ENCODE assay signal across 15 cellular contexts in the genomic region with DNA sequence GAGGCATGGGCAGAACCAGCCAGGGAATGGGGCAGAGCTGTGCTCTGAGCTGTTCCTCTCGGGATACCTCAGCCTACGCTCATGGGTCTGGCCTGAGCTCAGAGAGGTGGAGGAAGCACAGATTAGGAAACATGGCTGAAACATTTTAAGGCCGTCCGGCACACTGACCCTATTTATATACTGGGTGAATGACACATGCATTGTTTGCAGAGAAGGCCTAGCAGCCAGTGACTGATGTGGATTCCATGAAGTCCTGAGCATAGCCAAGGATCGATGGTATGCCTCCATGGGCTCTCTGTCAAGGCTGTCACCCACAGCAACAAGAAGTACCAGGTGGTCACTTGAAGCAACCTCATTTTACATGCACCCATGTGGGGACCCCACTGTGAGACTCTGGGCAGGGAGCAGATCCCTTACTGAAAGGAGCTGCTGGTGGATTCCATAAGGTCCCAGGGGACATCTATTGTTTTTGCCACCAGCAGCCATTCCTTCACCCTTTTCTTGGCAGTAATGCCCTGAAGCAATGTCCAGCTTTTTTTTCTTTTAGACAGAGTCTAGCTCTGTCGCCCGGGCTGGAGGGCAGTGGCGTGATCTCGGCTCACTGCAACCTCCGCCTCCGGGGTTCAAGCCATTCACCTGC. TPM values are rescaled to one million over a fixed set of nuclear protein-coding genes. Genes with fewer than 3 reads are reported as not detected.
DNase-seq lines count a peak whose midpoint lies in the region; ATAC-seq and TF ChIP-seq lines count a peak whose summit lies in the region.
"Had no signal": no experiment of that assay in that cellular context is flagged by ENCODE, and none has a peak within 500 bp of the region (broad histone marks: within the 10 kb centered on the region; RNA-seq: fewer than 3 reads in every experiment).

No MANE protein-coding gene starts in this region.

- peaks cover 11 to 27% of the 10 kb centered on the region in 2 donors for H3K4me1 ChIP-seq in neuronal stem cell (ENCODE audit: control insufficient read depth in 2 of 2, insufficient read depth in 1 of 2, low read depth in 1 of 2, low read length in 2 of 2)

- H3K27me3 ChIP-seq in neuronal stem cell (ENCODE audit: control insufficient read depth in 3 of 3, insufficient read depth in 3 of 3, low read depth in 1 of 3, low read length in 3 of 3), result no peaks in the 10 kb centered on the region
- H3K27me3 ChIP-seq: MG63, upper lobe of left lung had no signal

- peaks cover 5% of the 10 kb centered on the region for H3K27me3 Mint-ChIP-seq in IgD-negative memory B cell
- H3K27me3 Mint-ChIP-seq: T-cell had no signal

- H3K14ac ChIP-seq in neuronal stem cell (ENCODE audit: low read length), result no peak overlapping the region

- WGBS in neuronal stem cell (ENCODE audit: extremely low coverage in 2 of 2, insufficient read length in 2 of 2, insufficient replicate concordance in 1 of 2), 2 donors, result no CpG with 5 or more reads among the region's 11 CpGs

- H3K9me3 ChIP-seq in neuronal stem cell (replicated peaks in 1 of 2; ENCODE audit: control insufficient read depth in 2 of 2, insufficient read depth in 1 of 2, low read depth in 1 of 2, low read length in 2 of 2), result no peaks in the 10 kb centered on the region
- H3K9me3 ChIP-seq: MG63, upper lobe of left lung had no signal

- H4K8ac ChIP-seq in neuronal stem cell (ENCODE audit: low read depth, low read length), result no peak overlapping the region

- H3K9ac ChIP-seq in neuronal stem cell (ENCODE audit: low read depth, low read length, poor library complexity), result peak overlapping the region; percentile 78

- DNase-seq in EL, result peak; percentile 50
- DNase-seq in coronary artery (ENCODE audit: low spot score), result no peak
- no peak for DNase-seq in neuronal stem cell (ENCODE audit: low spot score)
- DNase-seq in DMS 273 (lab: John Stamatoyannopoulos, UW; ENCODE audit: unreplicated experiment), result no peak
- DNase-seq in ecto neural progenitor cell (ENCODE audit: low spot score), result no peak
- no peak for DNase-seq in NCI-H1694 (lab: John Stamatoyannopoulos, UW)
- DNase-seq: activated CD8-positive, alpha-beta T cell treated with anti-CD3 and anti-CD28 coated beads, Interleukin-2, amount 10 ng/mL, durations not matched to agents 7 days and 5 days; GOT3; NCI-H526 had no signal

- ATAC-seq in GM18873 (IDR thresholded peaks at IDR 0.05; ENCODE audit: low FRiP score, unreplicated experiment), result no peak
- ATAC-seq: activated CD8-positive, alpha-beta T cell treated with anti-CD3 and anti-CD28 coated beads, Interleukin-2, amount 10 ng/mL, durations not matched to agents 7 days and 5 days; left lobe of liver; T-cell had no signal

- H3K23ac ChIP-seq in neuronal stem cell (ENCODE audit: low read depth, low read length, poor library complexity), result no peak overlapping the region

- peak overlapping the region in 1 of 4 donors; percentile 71 for H3K4me3 Mint-ChIP-seq in IgD-negative memory B cell
- H3K4me3 Mint-ChIP-seq: activated CD8-positive, alpha-beta T cell treated with anti-CD3 and anti-CD28 coated beads, Interleukin-2, amount 10 ng/mL, durations not matched to agents 7 days and 5 days had no signal

- H3K36me3 ChIP-seq in neuronal stem cell (replicated peaks in 1 of 2; ENCODE audit: control insufficient read depth in 2 of 2, insufficient read depth in 2 of 2, low read length in 2 of 2), result peaks cover 18 to 21% of the 10 kb centered on the region in 2 donors

- peaks cover 11% of the 10 kb centered on the region for H3K36me3 Mint-ChIP-seq in IgD-negative memory B cell

- H2AK5ac ChIP-seq in neuronal stem cell (ENCODE audit: low read depth, low read length), result peak overlapping the region; percentile 66

- peaks cover 0 to 1% (median 0%) of the 10 kb centered on the region in 3 donors for H3K9me3 Mint-ChIP-seq in IgD-negative memory B cell
- H3K9me3 Mint-ChIP-seq: T-cell had no signal

- H3K4ac ChIP-seq in neuronal stem cell (ENCODE audit: low read length), result no peak overlapping the region

- H2BK15ac ChIP-seq in neuronal stem cell (ENCODE audit: low read length), result no peak overlapping the region

- no peak for TF ChIP-seq CTCF in coronary artery (IDR thresholded peaks at IDR 0.05)

- peak overlapping the region; percentile 84 to 100 (median 95) for H3K27ac Mint-ChIP-seq in IgD-negative memory B cell
- H3K27ac Mint-ChIP-seq: activated CD8-positive, alpha-beta T cell treated with anti-CD3 and anti-CD28 coated beads, Interleukin-2, amount 10 ng/mL, durations not matched to agents 7 days and 5 days had no signal

- no peak overlapping the region for H2AFZ ChIP-seq in neuronal stem cell (ENCODE audit: low read length)

- H3K4me2 ChIP-seq in neuronal stem cell (ENCODE audit: insufficient read depth, low read length, poor library complexity, severe bottlenecking), result no peak overlapping the region

- peak overlapping the region; percentile 87 for H2BK12ac ChIP-seq in neuronal stem cell (ENCODE audit: low read length)

- H3K4me3 ChIP-seq in coronary artery (no peak overlapping the region), neuronal stem cell (ENCODE audit: low read length in 2 of 2) (no peak overlapping the region)
- H3K4me3 ChIP-seq: MG63, upper lobe of left lung had no signal

- H3K79me1 ChIP-seq in neuronal stem cell (ENCODE audit: low read depth, low read length), result peaks cover 2% of the 10 kb centered on the region

- no peak overlapping the region for H4K91ac ChIP-seq in neuronal stem cell (ENCODE audit: low read depth, low read length, poor library complexity)

- peaks cover 35 to 48% (median 47%) of the 10 kb centered on the region in 3 donors for H3K4me1 Mint-ChIP-seq in IgD-negative memory B cell

- H2BK5ac ChIP-seq in neuronal stem cell (ENCODE audit: low read length), result peak overlapping the region; percentile 25

- H3K27ac ChIP-seq in coronary artery (peak overlapping the region; percentile 22 to 90), neuronal stem cell (replicated peaks; ENCODE audit: low read length) (no peak overlapping the region)
- H3K27ac ChIP-seq: upper lobe of left lung had no signal

- H2BK120ac ChIP-seq in neuronal stem cell (ENCODE audit: low read depth, low read length), result peak overlapping the region; percentile 4

- peak overlapping the region; percentile 3 for H3K18ac ChIP-seq in neuronal stem cell (ENCODE audit: low read length)

RNA-seq across cellular contexts. Expression of a gene that starts 8.4 kb away (rescaled TPM):
- polyA plus RNA-seq in IgD-negative memory B cell, result 2,664 TPM
- polyA plus RNA-seq in neuronal stem cell (2013, experiment 1 of 2), result 3,606 TPM
- 3,678 TPM for polyA plus RNA-seq in neuronal stem cell (2013, experiment 2 of 2)
